ENCODE assay signal across 12 cellular contexts in the genomic region with DNA sequence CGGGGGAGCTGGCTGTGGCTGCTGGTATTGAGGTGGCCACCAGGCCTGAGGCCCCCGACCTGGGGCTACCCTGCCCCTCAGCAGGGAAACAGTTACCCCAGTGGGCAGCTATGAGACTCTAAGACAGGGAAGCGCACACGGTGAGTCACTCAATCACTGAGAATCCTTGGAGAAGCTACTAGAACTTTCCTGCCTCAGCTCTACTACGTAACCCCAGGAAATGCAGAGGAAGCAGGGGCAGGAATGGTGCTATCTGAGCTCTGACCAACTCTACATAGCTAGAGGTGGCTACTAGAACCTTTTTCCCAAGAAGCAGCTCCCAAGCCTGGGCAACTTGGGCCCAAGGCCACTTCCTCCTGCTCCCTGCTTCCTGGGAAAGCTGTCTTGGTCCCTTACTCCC.
"Had no signal": no experiment of that assay in that cellular context is flagged by ENCODE, and none has a peak within 500 bp of the region (broad histone marks: within the 10 kb centered on the region; RNA-seq: fewer than 3 reads in every experiment).

No MANE protein-coding gene starts in this region.

- H3K9me3 ChIP-seq: adrenal gland, left ventricle myocardium inferior had no signal

- DNase-seq: activated CD4-positive, CD25-positive, alpha-beta regulatory T cell; activated naive CD4-positive, alpha-beta T cell treated with anti-CD3 and anti-CD28 coated beads for 36 hours; activated T-cell treated with anti-CD3 and anti-CD28 coated beads, Interleukin-2, amount 50 U/mL, for 72 hours; adrenal gland; effector memory CD4-positive, alpha-beta T cell; erythroblast; kidney; left ventricle myocardium inferior; retina; trophoblast cell had no signal

- H3K4me3 Mint-ChIP-seq: activated naive CD4-positive, alpha-beta T cell treated with anti-CD3 and anti-CD28 coated beads for 36 hours; activated T-cell treated with anti-CD3 and anti-CD28 coated beads, Interleukin-2, amount 50 U/mL, for 72 hours; T-helper 1 cell treated with Interleukin-12 subunit alpha and Interleukin-12 subunit beta and Interleukin-4 antibody, amounts not matched to agents 30 μg/mL and 1 μg/mL, for 36 hours had no signal

- H3K27ac Mint-ChIP-seq: activated naive CD4-positive, alpha-beta T cell treated with anti-CD3 and anti-CD28 coated beads for 36 hours; activated T-cell treated with anti-CD3 and anti-CD28 coated beads, Interleukin-2, amount 50 U/mL, for 72 hours had no signal

- H3K9me3 Mint-ChIP-seq: activated naive CD4-positive, alpha-beta T cell treated with anti-CD3 and anti-CD28 coated beads for 36 hours; activated T-cell treated with anti-CD3 and anti-CD28 coated beads, Interleukin-2, amount 50 U/mL, for 72 hours; T-helper 1 cell treated with Interleukin-12 subunit alpha and Interleukin-12 subunit beta and Interleukin-4 antibody, amounts not matched to agents 30 μg/mL and 1 μg/mL, for 36 hours had no signal

- ATAC-seq: activated T-cell treated with anti-CD3 and anti-CD28 coated beads, Interleukin-2, amount 50 U/mL, for 72 hours; SK-N-SH treated with all-trans-retinoic acid at 6 μM for 48 hours had no signal
